21 cellular contexts compared by ENCODE assay signal in genomic region chr5:114317751-114318150, GRCh38. TPM values are rescaled to one million over a fixed set of nuclear protein-coding genes. Genes with fewer than 3 reads are reported as not detected.
DNase-seq lines count a peak whose midpoint lies in the region; ATAC-seq and TF ChIP-seq lines count a peak whose summit lies in the region.
"Had no signal": no experiment of that assay in that cellular context is flagged by ENCODE, and none has a peak within 500 bp of the region (broad histone marks: within the 10 kb centered on the region; RNA-seq: fewer than 3 reads in every experiment).

No MANE protein-coding gene starts in this region.

- no peaks in the 10 kb centered on the region for H3K36me3 ChIP-seq in trophoblast cell (ENCODE audit: control insufficient read depth in 1 of 2, insufficient read depth in 2 of 2, low read length in 2 of 2)
- H3K36me3 ChIP-seq: MG63 had no signal

- H4K8ac ChIP-seq in trophoblast cell (ENCODE audit: low read depth, low read length), result no peak overlapping the region

- H3K4me3 Mint-ChIP-seq in HFFc6, result peak overlapping the region; percentile 9; the same call in 1 of the 2 replicates
- H3K4me3 Mint-ChIP-seq: CD8-positive, alpha-beta memory T cell; GM23338; IgD-negative memory B cell had no signal

- peak; percentile 31 for ATAC-seq in foreskin keratinocyte
- ATAC-seq in HG03280 (IDR thresholded peaks at IDR 0.05; ENCODE audit: unreplicated experiment), result no peak
- ATAC-seq: GM23338 had no signal

- peaks cover 11% of the 10 kb centered on the region for H3K4me1 ChIP-seq in foreskin keratinocyte
- no peaks in the 10 kb centered on the region for H3K4me1 ChIP-seq in trophoblast cell (ENCODE audit: control insufficient read depth in 1 of 2, insufficient read depth in 2 of 2, low read length in 2 of 2)

- no CpG with 5 or more reads among the region's 6 CpGs for WGBS in trophoblast cell (ENCODE audit: extremely low coverage, insufficient coverage, insufficient read length)

- H2BK120ac ChIP-seq in trophoblast cell (ENCODE audit: insufficient read depth, low read length, poor library complexity), result no peak overlapping the region

- no peak overlapping the region for H3K4me2 ChIP-seq in trophoblast cell (ENCODE audit: low read length)
- H3K4me2 ChIP-seq: GM23338 had no signal

- no peak overlapping the region for H2AFZ ChIP-seq in trophoblast cell (ENCODE audit: insufficient read depth, low read length, poor library complexity)
- H2AFZ ChIP-seq: GM23338 had no signal

- no peaks in the 10 kb centered on the region for H3K9me3 ChIP-seq in trophoblast cell (ENCODE audit: insufficient read depth, low read depth, low read length)
- H3K9me3 ChIP-seq: MG63 had no signal

- no peaks in the 10 kb centered on the region for H3K79me2 ChIP-seq in trophoblast cell (ENCODE audit: control insufficient read depth, insufficient read depth, low read length, poor library complexity)

- no peaks in the 10 kb centered on the region for H3K79me1 ChIP-seq in trophoblast cell (ENCODE audit: low read length)

- no peak overlapping the region for H2AK5ac ChIP-seq in trophoblast cell (ENCODE audit: low read length)

- H3K4me3 ChIP-seq in trophoblast cell (ENCODE audit: low read depth, low read length), result no peak overlapping the region
- H3K4me3 ChIP-seq: GM23338, MG63 had no signal

- no peak overlapping the region for H2BK5ac ChIP-seq in trophoblast cell (ENCODE audit: low read depth, low read length, poor library complexity)

- H3K27me3 Mint-ChIP-seq in HFFc6 (ENCODE audit: insufficient read depth), result no peaks in the 10 kb centered on the region; the same call in 1 of the 2 replicates

- no peak for DNase-seq in HFFc6
- peak; percentile 49 for DNase-seq in SK-N-DZ (ENCODE audit: low spot score)
- DNase-seq in foreskin keratinocyte, result no peak
- peak; percentile 8 to 14 for DNase-seq in trophoblast cell
- no peak for DNase-seq in NCI-H1417 treated with DMSO at 0.1 percent for 48 hours (lab: John Stamatoyannopoulos, UW)
- no peak for DNase-seq in NCI-H1436 (lab: John Stamatoyannopoulos, UW)
- DNase-seq: CD8-positive, alpha-beta memory T cell; GDM1; HCEC 1CT; MG63; NCI-H1436 treated with DMSO at 0.1 percent for 48 hours; NCI-H2029; NCI-H2227 treated with DMSO at 0.1 percent for 48 hours; NCI-H510A treated with DMSO at 0.1 percent for 48 hours; NCI-H774; NK-92 treated with Interleukin-12 subunit alpha and Interleukin-12 subunit beta, amount 100 ng/mL, for 24 hours; SIG-M5 had no signal

- no peak overlapping the region for H3K4ac ChIP-seq in trophoblast cell (ENCODE audit: low read depth, low read length)

- no peak overlapping the region for H2BK12ac ChIP-seq in trophoblast cell (ENCODE audit: low read length)

- no peaks in the 10 kb centered on the region for H3K9me3 Mint-ChIP-seq in HFFc6
- H3K9me3 Mint-ChIP-seq: GM23338, IgD-negative memory B cell had no signal

- no peak overlapping the region for H3K9ac ChIP-seq in trophoblast cell (ENCODE audit: low read length)

- no peak overlapping the region for H3K23ac ChIP-seq in trophoblast cell (ENCODE audit: low read length)

- no peak overlapping the region for H4K91ac ChIP-seq in trophoblast cell (ENCODE audit: low read depth, low read length)

- peak overlapping the region; percentile 21; the same call in 1 of the 2 replicates for H3K27ac Mint-ChIP-seq in HFFc6
- H3K27ac Mint-ChIP-seq: CD8-positive, alpha-beta memory T cell; GM23338; IgD-negative memory B cell had no signal

- no peak overlapping the region for H3K18ac ChIP-seq in trophoblast cell (ENCODE audit: low read length)

- peaks cover 80% of the 10 kb centered on the region for H3K4me1 Mint-ChIP-seq in HFFc6 (ENCODE audit: low read depth)
- H3K4me1 Mint-ChIP-seq: CD8-positive, alpha-beta memory T cell; IgD-negative memory B cell had no signal

- no peak overlapping the region for H3K14ac ChIP-seq in trophoblast cell (ENCODE audit: low read length)

- H3K27ac ChIP-seq in foreskin keratinocyte (no peak overlapping the region), trophoblast cell (ENCODE audit: low read depth, low read length) (no peak overlapping the region)
- H3K27ac ChIP-seq: C4-2B had no signal

- no peak overlapping the region for H4K12ac ChIP-seq in trophoblast cell (ENCODE audit: low read depth, low read length)

- peaks cover 20% of the 10 kb centered on the region for H3K36me3 Mint-ChIP-seq in HFFc6 (ENCODE audit: low read depth)
- H3K36me3 Mint-ChIP-seq: CD8-positive, alpha-beta memory T cell; IgD-negative memory B cell had no signal

- no peak for TF ChIP-seq CTCF in HFFc6 (IDR thresholded peaks at IDR 0.05)
- TF ChIP-seq CTCF in foreskin keratinocyte (conservative IDR thresholded peaks at IDR 0.05), result no peak

- H3K27me3 ChIP-seq in foreskin keratinocyte (peaks cover 3% of the 10 kb centered on the region), trophoblast cell (ENCODE audit: insufficient read depth, low read length) (no peaks in the 10 kb centered on the region)

RNA-seq across cellular contexts. Expression of gene KCNN2, which starts 44.1 kb away (rescaled TPM):
- 10 to 100 TPM; 13.9 to 51.6 (median 47.0) TPM for total RNA-seq in HFFc6 (2021; fragmentation: NEBNext Ultra II Directional; extraction: Animal tissue kit (Norgen Biotek cat#: 25700))
- 7.4 and 7.5 TPM in 2 replicates for polyA plus RNA-seq in SK-N-DZ (2014; cell fraction: cytosol; rRNA removed)
- 8.3 and 8.8 TPM in 2 replicates for polyA plus RNA-seq in SK-N-DZ (2014; cell fraction: nucleus; rRNA removed)
- total RNA-seq in foreskin keratinocyte, result 0.11 and 0.14 TPM in 2 replicates
- 0.06 and 0.11 TPM in 2 replicates for polyA plus RNA-seq in foreskin keratinocyte
- polyA plus RNA-seq in trophoblast cell (2013), result 0.99 and 1.0 TPM in 2 replicates
- total RNA-seq: CD8-positive, alpha-beta memory T cell had no signal
- polyA plus RNA-seq: CD8-positive, alpha-beta memory T cell; IgD-negative memory B cell had no signal

Comparison
In these comparisons a context has a peak if more than half of its experiments do, and no peak if none do; other contexts are left out.
1. DNase-seq: peak in SK-N-DZ (single experiment) and trophoblast cell (2 of 2); none in HFFc6 (single experiment), foreskin keratinocyte (0 of 2), NCI-H1417 treated with DMSO at 0.1 percent for 48 hours (single experiment) and NCI-H1436 (single experiment).
2. RNA of gene KCNN2, which starts 44.1 kb away (total RNA-seq): 13.9 to 51.6 TPM in HFFc6; 0.11 to 0.14 TPM in foreskin keratinocyte; every median in the first group is over 10 times any median in the second.